Comparison of ENCODE assay signal across 8 cellular contexts in the genomic region with DNA sequence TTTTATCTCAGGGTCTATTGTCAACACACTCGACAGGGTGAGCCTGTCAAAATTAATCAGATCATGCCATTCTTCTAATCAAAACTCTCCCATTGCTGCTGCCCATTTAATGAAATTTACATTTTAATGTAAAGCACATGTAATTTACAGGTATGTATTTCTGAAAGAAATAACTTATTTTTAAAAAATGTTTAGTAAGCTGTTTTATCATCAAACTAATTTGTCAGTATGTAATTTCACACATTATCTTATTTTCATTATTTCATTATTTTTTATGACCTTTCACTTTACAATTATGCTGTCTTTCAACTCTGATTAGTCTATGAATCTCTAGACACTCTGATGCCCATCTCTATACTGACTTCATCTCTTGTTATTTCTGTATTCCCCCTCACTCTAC.
"Had no signal": no experiment of that assay in that cellular context is flagged by ENCODE, and none has a peak within 500 bp of the region (broad histone marks: within the 10 kb centered on the region; RNA-seq: fewer than 3 reads in every experiment).

No MANE protein-coding gene starts in this region.

- H3K27ac ChIP-seq: HL-60, KMS-11 had no signal

- H3K4me2 ChIP-seq: KMS-11 had no signal

- H3K27me3 Mint-ChIP-seq: IgD-negative memory B cell had no signal

- H3K9ac ChIP-seq: KMS-11 had no signal

- H3K27ac Mint-ChIP-seq: IgD-negative memory B cell had no signal

- FAIRE-seq: HTR-8/SVneo had no signal

- DNase-seq: IMR-90, Karpas-422, KBM-7, KG1 had no signal

- H3K4me3 Mint-ChIP-seq: IgD-negative memory B cell had no signal

- H3K9me3 Mint-ChIP-seq: IgD-negative memory B cell had no signal

- H3K4me1 Mint-ChIP-seq: IgD-negative memory B cell had no signal
